Comparison of ENCODE assay signal across 25 cellular contexts in genomic region chr11:59879534-59879933, GRCh38. TPM values are rescaled to one million over a fixed set of nuclear protein-coding genes. Genes with fewer than 3 reads are reported as not detected.
A peak's percentile ranks its signal among the peaks of the same experiment; 100 is the strongest.
DNase-seq lines count a peak whose midpoint lies in the region; ATAC-seq and TF ChIP-seq lines count a peak whose summit lies in the region.
"Had no signal": no experiment of that assay in that cellular context is flagged by ENCODE, and none has a peak within 500 bp of the region (broad histone marks: within the 10 kb centered on the region; RNA-seq: fewer than 3 reads in every experiment).

No MANE protein-coding gene starts in this region.

- H3K27ac ChIP-seq in SK-N-SH (ENCODE audit: low read depth in 2 of 2, low read length in 1 of 2) (no peak overlapping the region), mesendoderm (ENCODE audit: low read depth, low read length) (no peak overlapping the region)
- H3K27ac ChIP-seq: 22Rv1, A549, BLaER1 had no signal

- H3K9me3 ChIP-seq in SK-N-SH, result no peaks in the 10 kb centered on the region
- H3K9me3 ChIP-seq: A549, BE2C, BLaER1 had no signal

- TF ChIP-seq CTCF in SK-N-SH (IDR thresholded peaks at IDR 0.05) (no peak), Calu3 (IDR thresholded peaks at IDR 0.05; ENCODE audit: unreplicated experiment) (no peak)

- H3F3A ChIP-seq in SK-N-SH (replicated peaks; ENCODE audit: insufficient read depth), result no peaks in the 10 kb centered on the region

- H4K5ac ChIP-seq in mesendoderm (ENCODE audit: low read length), result no peak overlapping the region

- no peak overlapping the region for H2BK15ac ChIP-seq in mesendoderm (replicated peaks; ENCODE audit: low read depth)

- H3K36me3 ChIP-seq in SK-N-SH (replicated peaks in 1 of 2; ENCODE audit: control insufficient read depth in 1 of 2, insufficient read depth in 2 of 2, low read length in 1 of 2) (no peaks in the 10 kb centered on the region), mesendoderm (ENCODE audit: control insufficient read depth, insufficient read depth, low read length) (no peaks in the 10 kb centered on the region)
- H3K36me3 ChIP-seq: BE2C, BLaER1 had no signal

- H3K79me1 ChIP-seq in mesendoderm (ENCODE audit: low read length), result no peaks in the 10 kb centered on the region

- ATAC-seq in SK-N-SH treated with all-trans-retinoic acid at 6 μM for 48 hours, result no peak
- ATAC-seq: A549, GM12878 had no signal

- no peaks in the 10 kb centered on the region for H3K27me3 Mint-ChIP-seq in Calu3 (ENCODE audit: unreplicated experiment)

- 8% methylated on average over 1 of the region's 1 CpG for WGBS in SK-N-SH (ENCODE audit: low lambda C conversion rate)
- no CpG with 5 or more reads among the region's 1 CpG for WGBS in mesendoderm (ENCODE audit: extremely low coverage, insufficient coverage, low lambda C conversion rate)

- no TSS peak for BruUV-seq in Calu3 (replicated peaks; lab: Mats Ljungman, UMichigan)

- CTCF ChIA-PET in SK-N-SH (lab: Yijun Ruan, JAX) (interaction anchor here (1.0 to 1.2 kb wide), 2 partner anchors 14 to 18 kb away, joined by 3 to 4 read pairs; partner anchors contain the start of gene TCN1), Calu3 (lab: Charles Lee) (interaction anchor here (0.5 to 0.6 kb wide), 2 partner anchors 9 to 452 kb away, joined by 3 to 4 read pairs; no protein-coding TSS in a partner anchor)

- intact Hi-C loops in Calu3 (cut with micrococcal nuclease; ENCODE audit: unreplicated experiment), result loop anchor here (5.0 kb wide), 1 partner anchor 38 kb away; no protein-coding TSS in a partner anchor

- H3K27me3 ChIP-seq in SK-N-SH (ENCODE audit: insufficient read depth) (0 out of 2 replicates have a peak, but pooled peaks cover 6% of the 10 kb centered on the region), mesendoderm (ENCODE audit: insufficient read depth, low read length, poor library complexity) (no peaks in the 10 kb centered on the region)
- H3K27me3 ChIP-seq: BE2C, BLaER1 had no signal

- in situ Hi-C loops in ACHN (cut with HindIII; ENCODE audit: low pct_ligation_motif_present, low pct_unique_long_range_greater_than_20kb, low sequenced_read_pairs), result no loop called here

- peak overlapping the region; percentile 4 for H3K27ac Mint-ChIP-seq in Calu3 (ENCODE audit: unreplicated experiment)
- H3K27ac Mint-ChIP-seq: CD14-positive monocyte; CD4-positive, alpha-beta memory T cell; CD4-positive, CD25-positive, alpha-beta regulatory T cell; CD8-positive, alpha-beta memory T cell had no signal

- no peaks in the 10 kb centered on the region for H3K9me3 Mint-ChIP-seq in Calu3 (ENCODE audit: low read depth, unreplicated experiment)
- H3K9me3 Mint-ChIP-seq: CD14-positive monocyte; CD8-positive, alpha-beta memory T cell had no signal

- TF ChIP-seq RAD21 in SK-N-SH (IDR thresholded peaks at IDR 0.05; ENCODE audit: low read length), result no peak

- peaks cover 7% of the 10 kb centered on the region for H3K36me3 Mint-ChIP-seq in Calu3 (ENCODE audit: insufficient read depth, unreplicated experiment)
- H3K36me3 Mint-ChIP-seq: CD14-positive monocyte; CD4-positive, alpha-beta memory T cell; CD4-positive, CD25-positive, alpha-beta regulatory T cell had no signal

- H3K18ac ChIP-seq in mesendoderm (ENCODE audit: low read length), result no peak overlapping the region

- H2AK5ac ChIP-seq in mesendoderm (ENCODE audit: low read length), result no peak overlapping the region

- H4K20me1 ChIP-seq in SK-N-SH (ENCODE audit: insufficient read depth), result no peaks in the 10 kb centered on the region
- H4K20me1 ChIP-seq: BLaER1 had no signal

- no peaks in the 10 kb centered on the region for H3K9me2 ChIP-seq in SK-N-SH

- peak overlapping the region; percentile 86 for H4K8ac ChIP-seq in mesendoderm (ENCODE audit: low read depth, low read length)

- no peak overlapping the region for H3K4me2 ChIP-seq in SK-N-SH
- no peak overlapping the region for H3K4me2 ChIP-seq in mesendoderm (ENCODE audit: low read length)
- H3K4me2 ChIP-seq: A549, BLaER1 had no signal

- H3K4ac ChIP-seq in mesendoderm (ENCODE audit: low read depth, low read length), result no peak overlapping the region

- H2BK5ac ChIP-seq in mesendoderm (ENCODE audit: low read length), result no peak overlapping the region

- H3K56ac ChIP-seq in mesendoderm (ENCODE audit: low read length), result no peak overlapping the region

- peaks cover 0 to 2% of the 10 kb centered on the region in 2 experiments; a peak in 1 of 4 replicates for H3K4me1 ChIP-seq in SK-N-SH (ENCODE audit: control insufficient read depth in 1 of 2, insufficient read depth in 2 of 2, low read depth in 1 of 2, low read length in 1 of 2)
- no peaks in the 10 kb centered on the region for H3K4me1 ChIP-seq in mesendoderm (ENCODE audit: control insufficient read depth, low read depth, low read length)
- H3K4me1 ChIP-seq: A549, BE2C, BLaER1 had no signal

- no peaks in the 10 kb centered on the region for H3K79me2 ChIP-seq in SK-N-SH (ENCODE audit: insufficient read depth)
- H3K79me2 ChIP-seq in mesendoderm (ENCODE audit: control insufficient read depth, insufficient read depth, low read length), result no peaks in the 10 kb centered on the region

- peaks cover 40% of the 10 kb centered on the region for H3K4me1 Mint-ChIP-seq in Calu3 (ENCODE audit: low read depth, unreplicated experiment)
- H3K4me1 Mint-ChIP-seq: CD14-positive monocyte; CD4-positive, alpha-beta memory T cell; CD4-positive, CD25-positive, alpha-beta regulatory T cell; CD8-positive, alpha-beta memory T cell had no signal

- H3K4me3 Mint-ChIP-seq in Calu3 (ENCODE audit: low read depth, unreplicated experiment), result no peak overlapping the region
- H3K4me3 Mint-ChIP-seq: CD14-positive monocyte; CD4-positive, alpha-beta memory T cell; CD4-positive, CD25-positive, alpha-beta regulatory T cell; CD8-positive, alpha-beta memory T cell had no signal

- H3K23ac ChIP-seq in mesendoderm (ENCODE audit: low read length), result no peak overlapping the region

- no peak overlapping the region for H3K4me3 ChIP-seq in SK-N-SH (ENCODE audit: low read depth in 2 of 2, low read length in 1 of 2)
- no peak overlapping the region for H3K4me3 ChIP-seq in mesendoderm (ENCODE audit: low read length)
- H3K4me3 ChIP-seq: A549, BLaER1, GM12878 had no signal

- TF ChIP-seq EP300 in SK-N-SH (IDR thresholded peaks at IDR 0.05; ENCODE audit: borderline replicate concordance in 1 of 2, low read depth in 1 of 2, low read length in 1 of 2), result no peak

- no peak overlapping the region for H2AFZ ChIP-seq in SK-N-SH (ENCODE audit: low read depth)

- DNase-seq in SK-N-SH, result no peak
- DNase-seq in Calu3, result no peak
- DNase-seq in mesendoderm, result no peak
- no peak for DNase-seq in ACHN
- DNase-seq: BE2C; C1 segment of cervical spinal cord; CD4-positive, CD25-positive, alpha-beta regulatory T cell; CD8-positive, alpha-beta memory T cell; COR-L47; DMS53; DMS79; DND-41; EL; GDM1 had no signal

- POLR2A ChIA-PET in SK-N-SH (lab: Yijun Ruan, JAX), result no interaction called here

- H3K9ac ChIP-seq in SK-N-SH, result no peak overlapping the region
- no peak overlapping the region for H3K9ac ChIP-seq in mesendoderm (ENCODE audit: low read length)
- H3K9ac ChIP-seq: BLaER1 had no signal

- H2BK120ac ChIP-seq in mesendoderm (ENCODE audit: low read depth, low read length), result no peak overlapping the region

TF ChIP-seq in SK-N-SH, 30 proteins besides CTCF, POLR2A, EP300 and RAD21 (continues in another document):
- TF ChIP-seq GATA2 (CRISPR knock-in tag; IDR thresholded peaks at IDR 0.05), result peak; percentile 39; the same call in 1 of the 2 replicates
- no peak for TF ChIP-seq RFX5 (IDR thresholded peaks at IDR 0.05; ENCODE audit: low read length)
- no peak for TF ChIP-seq TAF1 (IDR thresholded peaks at IDR 0.05; ENCODE audit: borderline replicate concordance, low read depth, low read length)

TF ChIP-seq in SK-N-SH treated with all-trans-retinoic acid at 6 μM for 48 hours, 23 proteins besides CTCF, POLR2A, EP300 and RAD21 (continues in another document):
- TF ChIP-seq TCF4 (CRISPR knock-in tag; IDR thresholded peaks at IDR 0.05; ENCODE audit: borderline replicate concordance) (no peak), ZC3H10 (CRISPR knock-in tag; IDR thresholded peaks at IDR 0.05) (no peak), PPARA (CRISPR knock-in tag; IDR thresholded peaks at IDR 0.05; ENCODE audit: borderline replicate concordance) (no peak), CSRNP3 (CRISPR knock-in tag; IDR thresholded peaks at IDR 0.05) (no peak), CSDC2 (CRISPR knock-in tag; IDR thresholded peaks at IDR 0.05) (no peak), GLIS3 (CRISPR knock-in tag; IDR thresholded peaks at IDR 0.05) (no peak), TOX (CRISPR knock-in tag; IDR thresholded peaks at IDR 0.05; ENCODE audit: borderline replicate concordance) (no peak)

RNA-seq across cellular contexts. Expression of gene OOSP3, which starts 1.0 kb away (rescaled TPM):
- polyA plus RNA-seq in SK-N-SH (2012; rRNA removed), result not detected in 2 replicates
- polyA plus RNA-seq in SK-N-SH (2012; cell fraction: cytosol; rRNA removed), result not detected in 2 replicates
- not detected in 2 replicates for polyA plus RNA-seq in SK-N-SH (2012; cell fraction: nucleus; rRNA removed)
- total RNA-seq in Calu3 (2022), result not detected in 2 replicates
- 0.15 TPM for polyA plus RNA-seq in mesendoderm (2013, experiment 1 of 2)
- 0.13 TPM for polyA plus RNA-seq in mesendoderm (2013, experiment 2 of 2)
- total RNA-seq: A172; CD4-positive, alpha-beta memory T cell; CD4-positive, CD25-positive, alpha-beta regulatory T cell; CD8-positive, alpha-beta memory T cell; Daoy; G401; GM12878 had no signal
- polyA plus RNA-seq: A549; AG04450; CD14-positive monocyte; CD4-positive, alpha-beta memory T cell; CD4-positive, CD25-positive, alpha-beta regulatory T cell; CD8-positive, alpha-beta memory T cell had no signal

RNA-seq across cellular contexts. Expression of gene TCN1, which starts 13.2 kb away (rescaled TPM):
- 0.03 TPM in 1 of 2 replicates, not detected in the other for polyA plus RNA-seq in SK-N-SH (2012; rRNA removed)
- polyA plus RNA-seq in SK-N-SH (2012; cell fraction: cytosol; rRNA removed), result not detected in 2 replicates
- polyA plus RNA-seq in SK-N-SH (2012; cell fraction: nucleus; rRNA removed), result not detected in 2 replicates
- total RNA-seq in Calu3 (2022), result 335 and 428 TPM in 2 replicates
- not detected for polyA plus RNA-seq in mesendoderm (2013, experiment 1 of 2)
- not detected for polyA plus RNA-seq in mesendoderm (2013, experiment 2 of 2)
- total RNA-seq: A172; CD8-positive, alpha-beta memory T cell; Daoy; G401; GM12878 had no signal
- polyA plus RNA-seq: AG04450; CD14-positive monocyte; CD4-positive, alpha-beta memory T cell; CD8-positive, alpha-beta memory T cell; GM12878 had no signal

RNA-seq across cellular contexts. Expression of gene CBLIF, which starts 34.2 kb away (rescaled TPM):
- not detected in 2 replicates for polyA plus RNA-seq in SK-N-SH (2012; rRNA removed)
- not detected in 2 replicates for polyA plus RNA-seq in SK-N-SH (2012; cell fraction: cytosol; rRNA removed)
- polyA plus RNA-seq in SK-N-SH (2012; cell fraction: nucleus; rRNA removed), result not detected in 2 replicates
- total RNA-seq in Calu3 (2022), result not detected in 2 replicates
- not detected for polyA plus RNA-seq in mesendoderm (2013, experiment 1 of 2)
- not detected for polyA plus RNA-seq in mesendoderm (2013, experiment 2 of 2)
- total RNA-seq: A172; CD4-positive, alpha-beta memory T cell; CD4-positive, CD25-positive, alpha-beta regulatory T cell; CD8-positive, alpha-beta memory T cell; Daoy; G401; GM12878 had no signal
- polyA plus RNA-seq: A549; AG04450; CD14-positive monocyte; CD4-positive, alpha-beta memory T cell; CD4-positive, CD25-positive, alpha-beta regulatory T cell; CD8-positive, alpha-beta memory T cell; GM12878 had no signal

RNA-seq across cellular contexts. Expression of gene OOSP1, which starts 58.7 kb away (rescaled TPM):
- polyA plus RNA-seq in SK-N-SH (2012; rRNA removed), result not detected in 2 replicates
- not detected in 2 replicates for polyA plus RNA-seq in SK-N-SH (2012; cell fraction: cytosol; rRNA removed)
- polyA plus RNA-seq in SK-N-SH (2012; cell fraction: nucleus; rRNA removed), result not detected in 2 replicates
- not detected in 2 replicates for total RNA-seq in Calu3 (2022)
- polyA plus RNA-seq in mesendoderm (2013, experiment 1 of 2), result 0.08 TPM
- polyA plus RNA-seq in mesendoderm (2013, experiment 2 of 2), result 0.06 TPM
- total RNA-seq: A172; CD4-positive, alpha-beta memory T cell; CD4-positive, CD25-positive, alpha-beta regulatory T cell; Daoy; G401; GM12878 had no signal
- polyA plus RNA-seq: A549; AG04450; CD14-positive monocyte; CD4-positive, alpha-beta memory T cell; CD4-positive, CD25-positive, alpha-beta regulatory T cell; CD8-positive, alpha-beta memory T cell; GM12878 had no signal
